Comparison of ENCODE assay signal across 8 cellular contexts in genomic region chr20:45052698-45053440, GRCh38. TPM values are rescaled to one million over a fixed set of nuclear protein-coding genes. Genes with fewer than 3 reads are reported as not detected.
DNase-seq lines count a peak whose midpoint lies in the region; ATAC-seq, FAIRE-seq and TF ChIP-seq lines count a peak whose summit lies in the region.

No MANE protein-coding gene starts in this region.

- H3K27me3 ChIP-seq in right cardiac atrium (ENCODE audit: control insufficient read depth, insufficient read depth) (no peaks in the 10 kb centered on the region), HepG2 (ENCODE audit: control insufficient read depth in 1 of 2, insufficient read depth in 2 of 2, low read length in 2 of 2) (no peaks in the 10 kb centered on the region)

- no peak for FAIRE-seq in HepG2 (lab: Jason Lieb, UNC)

- no peaks in the 10 kb centered on the region for H3K9me3 ChIP-seq in right cardiac atrium (ENCODE audit: control insufficient read depth, low read length)
- H3K9me3 ChIP-seq in HepG2 (ENCODE audit: low read length) = no peaks in the 10 kb centered on the region

- TF ChIP-seq CTCF in HepG2 (CRISPR knock-in tag; IDR thresholded peaks at IDR 0.05) = no peak

- intact Hi-C loops in right cardiac atrium (cut with DNase I) = no loop called here
- intact Hi-C loops in HepG2 (cut with micrococcal nuclease; ENCODE audit: unreplicated experiment) = no loop called here

- BruUV-seq in HepG2 (replicated peaks; lab: Mats Ljungman, UMichigan) = no TSS peak

- H4K20me1 ChIP-seq in HepG2 (ENCODE audit: insufficient read depth, low read length) = no peaks in the 10 kb centered on the region

- no peak overlapping the region for H2AFZ ChIP-seq in HepG2 (ENCODE audit: low read length)

- 54% methylated on average over 8 of the region's 8 CpGs for WGBS in right cardiac atrium
- WGBS in HepG2 (ENCODE audit: low lambda C conversion rate) = 84% methylated on average over 8 of the region's 8 CpGs

- ATAC-seq in GM21825 (IDR thresholded peaks at IDR 0.05; ENCODE audit: unreplicated experiment) (peak; percentile 48), SK-N-SH treated with all-trans-retinoic acid at 6 μM for 48 hours (peak; percentile 87), right cardiac atrium (no peak), GM21619 (IDR thresholded peaks at IDR 0.05; ENCODE audit: unreplicated experiment) (no peak), HG03159 (IDR thresholded peaks at IDR 0.05; ENCODE audit: unreplicated experiment) (no peak), HepG2 (no peak)

- H3K4me2 ChIP-seq in HepG2 (ENCODE audit: low read depth, low read length) = no peak overlapping the region

- POLR2A ChIA-PET in HepG2 (lab: Yijun Ruan, JAX) = no interaction called here

- H3K36me3 ChIP-seq in HepG2 (replicated peaks in 1 of 2; ENCODE audit: control insufficient read depth in 1 of 2, insufficient read depth in 2 of 2, low read length in 2 of 2) = peaks cover 13 to 28% of the 10 kb centered on the region in 2 experiments

- H3K9ac ChIP-seq in HepG2 (ENCODE audit: insufficient read depth, low read depth, low read length) = no peak overlapping the region

- TF ChIP-seq EP300 in HepG2 (IDR thresholded peaks at IDR 0.05; ENCODE audit: low read depth in 2 of 2, low read length in 2 of 2) = no peak
- no peak for TF ChIP-seq EP300 in HepG2 (CRISPR knock-in tag; IDR thresholded peaks at IDR 0.05; ENCODE audit: borderline replicate concordance)

- no peak overlapping the region for H3K4me3 ChIP-seq in right cardiac atrium (ENCODE audit: low read length)
- H3K4me3 ChIP-seq in HepG2 (replicated peaks in 1 of 3; ENCODE audit: insufficient read depth in 1 of 3, low read depth in 2 of 3, low read length in 3 of 3) = no peak overlapping the region

- TF ChIP-seq RAD21 in HepG2 (CRISPR knock-in tag; IDR thresholded peaks at IDR 0.05) = no peak

- H3K79me2 ChIP-seq in HepG2 (ENCODE audit: insufficient read depth, low read length) = no peaks in the 10 kb centered on the region

- H3K27ac ChIP-seq in right cardiac atrium (ENCODE audit: low read length) = peak overlapping the region; percentile 42
- H3K27ac ChIP-seq in HepG2 (ENCODE audit: extremely low read length, insufficient read depth, low read length) = no peak overlapping the region

- DNase-seq in DMS79 treated with DMSO at 0.1 percent for 48 hours (lab: John Stamatoyannopoulos, UW) = peak; percentile 33
- DNase-seq in right cardiac atrium = no peak
- no peak for DNase-seq in HUDEP-2 (lab: John Stamatoyannopoulos, UW; ENCODE audit: unreplicated experiment in 76 of 76)
- no peak for DNase-seq in HepG2 (ENCODE audit: low spot score)

- CTCF ChIA-PET in HepG2 (lab: Yijun Ruan, JAX; ENCODE audit: low intra/inter-chr PET ratio, low total read pairs) = no interaction called here

- no peak for TF ChIP-seq POLR2A in HepG2 (IDR thresholded peaks at IDR 0.05; ENCODE audit: insufficient read depth in 1 of 2, low read depth in 2 of 2, low read length in 2 of 2)

- in situ Hi-C loops in HepG2 (cut with HindIII; ENCODE audit: extremely low pct_ligation_motif_present, low pct_unique_long_range_greater_than_20kb) = no loop called here

- peaks cover 6% of the 10 kb centered on the region for H3K4me1 ChIP-seq in right cardiac atrium (ENCODE audit: control insufficient read depth, insufficient read depth, low read length)
- H3K4me1 ChIP-seq in HepG2 (ENCODE audit: insufficient read depth, low read length) = no peaks in the 10 kb centered on the region

TF ChIP-seq in SK-N-SH treated with all-trans-retinoic acid at 6 μM for 48 hours, 23 proteins besides CTCF, POLR2A, EP300 and RAD21:
- peak; percentile 89 for TF ChIP-seq ISL1 (CRISPR knock-in tag; IDR thresholded peaks at IDR 0.05)
- no peak; the same call in 1 of the 2 replicates for TF ChIP-seq ZC3H10 (CRISPR knock-in tag; IDR thresholded peaks at IDR 0.05)

TF ChIP-seq in HepG2, 621 proteins besides CTCF, POLR2A, EP300 and RAD21 (continues in another document):
- no peak for TF ChIP-seq MZF1 (CRISPR knock-in tag; IDR thresholded peaks at IDR 0.05; ENCODE audit: borderline replicate concordance)
- TF ChIP-seq ELF1 (CRISPR knock-in tag; IDR thresholded peaks at IDR 0.05) = no peak
- no peak for TF ChIP-seq PPARG (CRISPR knock-in tag; conservative IDR thresholded peaks at IDR 0.05)
- TF ChIP-seq SIX4 (CRISPR knock-in tag; IDR thresholded peaks at IDR 0.05) = no peak
- no peak for TF ChIP-seq ZNF253 (CRISPR knock-in tag; IDR thresholded peaks at IDR 0.05; ENCODE audit: borderline replicate concordance)
- TF ChIP-seq ZSCAN29 (CRISPR knock-in tag; conservative IDR thresholded peaks at IDR 0.05) = no peak
- no peak for TF ChIP-seq NR2F2 (IDR thresholded peaks at IDR 0.05; ENCODE audit: borderline replicate concordance, low read depth)
- no peak for TF ChIP-seq HNRNPH1 (optimal IDR thresholded peaks at IDR 0.05; ENCODE audit: low read depth, low read length)
- no peak for TF ChIP-seq PATZ1 (CRISPR knock-in tag; IDR thresholded peaks at IDR 0.05)
- TF ChIP-seq ZBTB39 (CRISPR knock-in tag; IDR thresholded peaks at IDR 0.05) = no peak

RNA-seq across cellular contexts. Expression of gene KCNS1, which starts 48.1 kb away (rescaled TPM):
- total RNA-seq in right cardiac atrium (1 to 10 TPM in 1 of 4 donors, under 1 TPM in 3; 0.37 to 1.2 (median 0.58) TPM), HepG2 (2016; rRNA removed; fragmentation: Illumina TruSeq; extraction: Trizol) (not detected in 2 replicates)
- polyA plus RNA-seq in right cardiac atrium (0.27 TPM), HepG2 (2011; rRNA removed) (0.03 TPM in 1 of 2 replicates, not detected in the other)
- not detected in 2 replicates for total RNA-seq in HepG2 (2016; cell fraction: cytosol; rRNA removed; fragmentation: Illumina TruSeq; extraction: Trizol; ENCODE audit: low read depth)
- not detected in 2 replicates for total RNA-seq in HepG2 (2016; cell fraction: insoluble cytoplasmic fraction; rRNA removed; fragmentation: Illumina TruSeq; extraction: Trizol)
- total RNA-seq in HepG2 (2016; cell fraction: membrane; rRNA removed; fragmentation: Illumina TruSeq; extraction: Trizol) = not detected in 2 replicates
- not detected in 2 replicates for total RNA-seq in HepG2 (2016; cell fraction: nucleus; rRNA removed; fragmentation: Illumina TruSeq; extraction: Trizol)
- not detected in 2 replicates for polyA plus RNA-seq in HepG2 (2011; cell fraction: cytosol; rRNA removed)
- not detected in 2 replicates for polyA plus RNA-seq in HepG2 (2011; cell fraction: nucleus; rRNA removed)
- not detected in 2 replicates for polyA plus RNA-seq in HepG2 (2012)
- polyA plus RNA-seq in HepG2 (2016; cell fraction: cytosol; fragmentation: Illumina TruSeq; extraction: Trizol; ENCODE audit: low read depth) = not detected in 2 replicates
- not detected in 2 replicates for polyA plus RNA-seq in HepG2 (2016; cell fraction: insoluble cytoplasmic fraction; fragmentation: Illumina TruSeq; extraction: Trizol; ENCODE audit: low read depth)
- not detected in 2 replicates for polyA plus RNA-seq in HepG2 (2016; cell fraction: membrane; fragmentation: Illumina TruSeq; extraction: Trizol; ENCODE audit: low read depth)
- polyA plus RNA-seq in HepG2 (2016; cell fraction: nucleus; fragmentation: Illumina TruSeq; extraction: Trizol; ENCODE audit: insufficient read depth, low read depth) = not detected in 2 replicates
- not detected in 2 replicates for polyA minus RNA-seq in HepG2 (2011; rRNA and poly(A)+ RNA removed; ENCODE audit: low replicate concordance)
- polyA minus RNA-seq in HepG2 (2011; cell fraction: cytosol; rRNA and poly(A)+ RNA removed) = not detected in 2 replicates
- not detected in 2 replicates for polyA minus RNA-seq in HepG2 (2011; cell fraction: nucleus; rRNA and poly(A)+ RNA removed)

Comparison
In these comparisons a context has a peak if more than half of its experiments do, and no peak if none do; other contexts are left out.
1. ATAC-seq: peak in GM21825 (single experiment) and SK-N-SH treated with all-trans-retinoic acid at 6 μM for 48 hours (single experiment); none in right cardiac atrium (0 of 2), GM21619 (single experiment), HG03159 (single experiment) and HepG2 (single experiment).